1 cellular context compared by ENCODE assay signal in genomic region chr9:29212590-29213373, GRCh38.
TF ChIP-seq lines count a peak whose summit lies in the region.

No MANE protein-coding gene starts in this region.

TF ChIP-seq in HepG2, 621 proteins besides CTCF, POLR2A, EP300 and RAD21 (continued from another document):
- TF ChIP-seq ZNF512 (CRISPR knock-in tag; IDR thresholded peaks at IDR 0.05) (no peak), PHB2 (IDR thresholded peaks at IDR 0.05; ENCODE audit: partially characterized antibody) (no peak), ZNF570 (CRISPR knock-in tag; IDR thresholded peaks at IDR 0.05; ENCODE audit: borderline replicate concordance) (no peak), NKX3-1 (CRISPR knock-in tag; IDR thresholded peaks at IDR 0.05) (no peak), GLI4 (CRISPR knock-in tag; IDR thresholded peaks at IDR 0.05; ENCODE audit: borderline replicate concordance) (no peak)
